In the genomic region with DNA sequence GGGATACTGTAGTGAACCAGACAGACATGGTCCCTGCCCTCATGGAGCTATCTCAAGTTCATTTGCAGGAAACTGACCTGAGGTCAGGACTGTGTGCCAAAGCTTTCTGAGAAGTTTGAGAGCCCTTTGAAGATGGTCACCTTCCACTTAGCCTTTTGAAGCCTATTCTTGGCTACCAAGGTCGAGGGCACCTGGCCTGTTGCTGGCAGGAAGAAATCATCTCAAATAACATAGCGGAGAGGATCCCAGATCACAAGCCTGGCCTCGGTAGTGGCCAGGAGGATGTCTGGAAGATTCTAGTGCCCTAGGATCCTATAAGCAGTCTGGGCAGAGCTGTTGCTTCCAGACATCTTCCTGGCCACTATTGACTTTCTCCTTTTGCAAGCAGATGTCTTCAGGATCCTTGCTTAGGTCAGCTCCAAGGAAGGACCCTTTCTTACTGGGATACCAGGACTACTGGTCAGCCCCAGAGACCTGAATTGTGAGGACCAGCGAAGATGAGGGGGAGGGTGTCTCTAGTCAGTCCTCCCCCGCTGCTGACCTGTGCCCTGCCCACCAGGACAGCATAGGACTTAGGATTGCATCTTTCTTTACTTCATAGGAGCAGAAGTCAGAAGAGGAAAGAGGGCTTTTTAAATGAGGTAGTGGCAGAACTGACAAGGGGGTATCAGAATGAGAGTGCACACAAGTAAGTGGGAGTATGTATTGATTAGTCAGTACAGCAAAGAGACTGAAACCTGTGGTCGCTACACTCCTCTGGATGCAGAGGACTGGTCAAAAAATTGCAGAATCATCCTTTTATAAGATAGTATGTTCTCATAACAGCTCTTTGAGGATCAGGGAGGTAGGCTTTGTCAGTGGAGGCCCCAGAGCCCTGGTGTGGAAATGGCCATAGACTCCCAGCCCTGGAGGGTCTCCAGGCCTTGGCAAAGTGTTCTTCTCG, we compare ENCODE assay signal across 1 cellular context.
A peak's percentile ranks its signal among the peaks of the same experiment; 100 is the strongest.
TF ChIP-seq lines count a peak whose summit lies in the region.

No MANE protein-coding gene starts in this region.

TF ChIP-seq in K562, 482 proteins besides CTCF, POLR2A, EP300 and RAD21 (continued from another document):
- TF ChIP-seq, protein P1, sequence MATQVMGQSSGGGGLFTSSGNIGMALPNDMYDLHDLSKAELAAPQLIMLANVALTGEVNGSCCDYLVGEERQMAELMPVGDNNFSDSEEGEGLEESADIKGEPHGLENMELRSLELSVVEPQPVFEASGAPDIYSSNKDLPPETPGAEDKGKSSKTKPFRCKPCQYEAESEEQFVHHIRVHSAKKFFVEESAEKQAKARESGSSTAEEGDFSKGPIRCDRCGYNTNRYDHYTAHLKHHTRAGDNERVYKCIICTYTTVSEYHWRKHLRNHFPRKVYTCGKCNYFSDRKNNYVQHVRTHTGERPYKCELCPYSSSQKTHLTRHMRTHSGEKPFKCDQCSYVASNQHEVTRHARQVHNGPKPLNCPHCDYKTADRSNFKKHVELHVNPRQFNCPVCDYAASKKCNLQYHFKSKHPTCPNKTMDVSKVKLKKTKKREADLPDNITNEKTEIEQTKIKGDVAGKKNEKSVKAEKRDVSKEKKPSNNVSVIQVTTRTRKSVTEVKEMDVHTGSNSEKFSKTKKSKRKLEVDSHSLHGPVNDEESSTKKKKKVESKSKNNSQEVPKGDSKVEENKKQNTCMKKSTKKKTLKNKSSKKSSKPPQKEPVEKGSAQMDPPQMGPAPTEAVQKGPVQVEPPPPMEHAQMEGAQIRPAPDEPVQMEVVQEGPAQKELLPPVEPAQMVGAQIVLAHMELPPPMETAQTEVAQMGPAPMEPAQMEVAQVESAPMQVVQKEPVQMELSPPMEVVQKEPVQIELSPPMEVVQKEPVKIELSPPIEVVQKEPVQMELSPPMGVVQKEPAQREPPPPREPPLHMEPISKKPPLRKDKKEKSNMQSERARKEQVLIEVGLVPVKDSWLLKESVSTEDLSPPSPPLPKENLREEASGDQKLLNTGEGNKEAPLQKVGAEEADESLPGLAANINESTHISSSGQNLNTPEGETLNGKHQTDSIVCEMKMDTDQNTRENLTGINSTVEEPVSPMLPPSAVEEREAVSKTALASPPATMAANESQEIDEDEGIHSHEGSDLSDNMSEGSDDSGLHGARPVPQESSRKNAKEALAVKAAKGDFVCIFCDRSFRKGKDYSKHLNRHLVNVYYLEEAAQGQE (CRISPR knock-in tag; IDR thresholded peaks at IDR 0.05; ENCODE audit: low read depth) = no peak
- TF ChIP-seq NFE2 (IDR thresholded peaks at IDR 0.05; ENCODE audit: low read depth) = peak; percentile 81
- TF ChIP-seq LEF1 (IDR thresholded peaks at IDR 0.05) = 0 out of 2 replicates have a peak, but pooled peaks have one; percentile 25
- TF ChIP-seq SMARCA4 (IDR thresholded peaks at IDR 0.05) = peak; percentile 57; the same call in 1 of the 2 replicates
- TF ChIP-seq BACH1 (tag; IDR thresholded peaks at IDR 0.05) = 0 out of 2 replicates have a peak, but pooled peaks have one; percentile 13
- peak; percentile 82; the same call in 1 of the 2 replicates for TF ChIP-seq MAFF (IDR thresholded peaks at IDR 0.05; ENCODE audit: low read length)
- no peak for TF ChIP-seq TEAD1 (CRISPR knock-in tag; IDR thresholded peaks at IDR 0.05)
- TF ChIP-seq RBFOX2 (IDR thresholded peaks at IDR 0.05; ENCODE audit: low read depth, low read length) = no peak
- no peak for TF ChIP-seq HOXB6 (CRISPR knock-in tag; IDR thresholded peaks at IDR 0.05; ENCODE audit: borderline replicate concordance)
- TF ChIP-seq DIDO1 (tag; IDR thresholded peaks at IDR 0.05; ENCODE audit: low read depth) = no peak
- peak; percentile 72 for TF ChIP-seq MAFK (IDR thresholded peaks at IDR 0.05; ENCODE audit: low read length)
- TF ChIP-seq MTA2 (IDR thresholded peaks at IDR 0.05; ENCODE audit: low read depth) = 0 out of 2 replicates have a peak, but pooled peaks have one; percentile 9
- TF ChIP-seq, protein P2, sequence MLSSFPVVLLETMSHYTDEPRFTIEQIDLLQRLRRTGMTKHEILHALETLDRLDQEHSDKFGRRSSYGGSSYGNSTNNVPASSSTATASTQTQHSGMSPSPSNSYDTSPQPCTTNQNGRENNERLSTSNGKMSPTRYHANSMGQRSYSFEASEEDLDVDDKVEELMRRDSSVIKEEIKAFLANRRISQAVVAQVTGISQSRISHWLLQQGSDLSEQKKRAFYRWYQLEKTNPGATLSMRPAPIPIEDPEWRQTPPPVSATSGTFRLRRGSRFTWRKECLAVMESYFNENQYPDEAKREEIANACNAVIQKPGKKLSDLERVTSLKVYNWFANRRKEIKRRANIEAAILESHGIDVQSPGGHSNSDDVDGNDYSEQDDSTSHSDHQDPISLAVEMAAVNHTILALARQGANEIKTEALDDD (IDR thresholded peaks at IDR 0.05) = peak; percentile 84
- TF ChIP-seq MAFG (tag; conservative IDR thresholded peaks at IDR 0.05) = peak; percentile 89
- TF ChIP-seq MTA3 (IDR thresholded peaks at IDR 0.05; ENCODE audit: borderline replicate concordance) = 0 out of 2 replicates have a peak, but pooled peaks have one; percentile 23
- TF ChIP-seq HNRNPLL (IDR thresholded peaks at IDR 0.05; ENCODE audit: low read depth, low read length, poor library complexity, severe bottlenecking) = no peak
- no peak for TF ChIP-seq SLC30A9 (CRISPR knock-in tag; IDR thresholded peaks at IDR 0.05)
